ENCODE assay signal across 8 cellular contexts in genomic region chrX:65596270-65596669, GRCh38.
DNase-seq lines count a peak whose midpoint lies in the region; ATAC-seq and TF ChIP-seq lines count a peak whose summit lies in the region.

No MANE protein-coding gene starts in this region.

- peak overlapping the region; percentile 94 for H2AFZ ChIP-seq in Karpas-422 (ENCODE audit: low read length)

- H3K4me2 ChIP-seq in Karpas-422 (ENCODE audit: low read depth, low read length, poor library complexity, severe bottlenecking) = no peak overlapping the region

- intact Hi-C loops in CD4-positive, alpha-beta T cell (cut with DNase I, micrococcal nuclease) = loop anchor here (5.0 to 10.0 kb wide), 2 partner anchors 101 to 519 kb away; no protein-coding TSS in a partner anchor
- intact Hi-C loops in spleen (cut with DNase I; ENCODE audit: low total_unique reads) = loop anchor here (10.0 kb wide), 1 partner anchor 119 kb away; no protein-coding TSS in a partner anchor

- H3K27ac Mint-ChIP-seq in CD4-positive, alpha-beta T cell = peak overlapping the region; percentile 97

- H3K36me3 ChIP-seq in Karpas-422 (ENCODE audit: insufficient read depth, low read length) = no peaks in the 10 kb centered on the region
- H3K36me3 ChIP-seq in spleen = no peaks in the 10 kb centered on the region

- H3K4me3 ChIP-seq in Karpas-422 (ENCODE audit: low read length) (no peak overlapping the region), spleen (no peak overlapping the region)

- no peak for TF ChIP-seq CTCF in CD4-positive, alpha-beta T cell (IDR thresholded peaks at IDR 0.05)
- TF ChIP-seq CTCF in spleen (IDR thresholded peaks at IDR 0.05 in 8 of 11, conservative IDR thresholded peaks at IDR 0.05 in 3 of 11) = no peak

- H3K27me3 Mint-ChIP-seq in CD4-positive, alpha-beta T cell = no peaks in the 10 kb centered on the region

- no peaks in the 10 kb centered on the region for H3K9me3 Mint-ChIP-seq in CD4-positive, alpha-beta T cell

- ATAC-seq in CD4-positive, alpha-beta T cell (ENCODE audit: poor library complexity) = peak; percentile 66
- peak; percentile 68 for ATAC-seq in GM21619 (IDR thresholded peaks at IDR 0.05; ENCODE audit: unreplicated experiment)

- DNase-seq in CD4-positive, alpha-beta T cell = peak in 9 of 10 experiments; percentile 18 to 58 (median 36)
- DNase-seq in Karpas-422 = no peak
- DNase-seq in activated T-cell treated with anti-CD3 and anti-CD28 coated beads for 1 hour (ENCODE audit: low read depth) = peak; percentile 24
- DNase-seq in fibroblast of peridontal ligament (ENCODE audit: extremely low read depth) = peak; percentile 57
- no peak for DNase-seq in spleen
- DNase-seq in 8988T = no peak
- DNase-seq in NCI-H526 (lab: John Stamatoyannopoulos, UW) = no peak

- H3K4me1 Mint-ChIP-seq in CD4-positive, alpha-beta T cell (ENCODE audit: low read depth) = peaks cover 53% of the 10 kb centered on the region

- H3K4me1 ChIP-seq in Karpas-422 (ENCODE audit: low read length) = peaks cover 8% of the 10 kb centered on the region
- H3K4me1 ChIP-seq in spleen = peaks cover 14 to 63% (median 43%) of the 10 kb centered on the region in 6 donors

- peak overlapping the region; percentile 74 for H3K27ac ChIP-seq in CD4-positive, alpha-beta T cell (ENCODE audit: low read depth, low read length)
- no peak overlapping the region for H3K27ac ChIP-seq in Karpas-422 (ENCODE audit: low read length)
- peak overlapping the region; percentile 31 to 89 (median 86) for H3K27ac ChIP-seq in spleen

- CTCF ChIA-PET in CD4-positive, alpha-beta T cell (lab: Charles Lee) = interaction anchor here (0.7 to 1.8 kb wide), 8 partner anchors 9 to 390 kb away, joined by 3 to 7 read pairs (median 4); no protein-coding TSS in a partner anchor

- H4K20me1 ChIP-seq in Karpas-422 (ENCODE audit: insufficient read depth, low read depth, low read length) = no peaks in the 10 kb centered on the region

- H3K9me3 ChIP-seq in CD4-positive, alpha-beta T cell (ENCODE audit: control insufficient read depth, low read length) = no peaks in the 10 kb centered on the region
- H3K9me3 ChIP-seq in Karpas-422 (ENCODE audit: low read length) (no peaks in the 10 kb centered on the region), spleen (no peaks in the 10 kb centered on the region)

- H3K9me2 ChIP-seq in Karpas-422 (replicated peaks; ENCODE audit: insufficient read depth, low read length) = no peaks in the 10 kb centered on the region

- POLR2A ChIA-PET in CD4-positive, alpha-beta T cell (lab: Charles Lee) = interaction anchor here (1.0 to 1.9 kb wide), 5 partner anchors 13 to 102 kb away, joined by 3 to 13 read pairs (median 7); partner anchors contain the start of gene MSN

- no peak for TF ChIP-seq POLR2A in spleen (IDR thresholded peaks at IDR 0.05)

- peak overlapping the region; percentile 63 for H3K4me3 Mint-ChIP-seq in CD4-positive, alpha-beta T cell

- WGBS in spleen, 5 donors = 7 to 35% (median 17%) methylated on average over 1 to 2 of the region's 2 CpGs

- H3K27me3 ChIP-seq in CD4-positive, alpha-beta T cell (ENCODE audit: control insufficient read depth, insufficient read depth, low read length) = no peaks in the 10 kb centered on the region
- H3K27me3 ChIP-seq in Karpas-422 (ENCODE audit: low read length) = no peaks in the 10 kb centered on the region
- H3K27me3 ChIP-seq in spleen (replicated peaks in 1 of 7) = peaks cover 0 to 6% (median 0%) of the 10 kb centered on the region in 7 donors

- no peaks in the 10 kb centered on the region for H3K79me2 ChIP-seq in Karpas-422 (ENCODE audit: low read length)

- no peaks in the 10 kb centered on the region for H3K36me3 Mint-ChIP-seq in CD4-positive, alpha-beta T cell (ENCODE audit: low read depth)

- H3K9ac ChIP-seq in Karpas-422 (ENCODE audit: low read length) = no peak overlapping the region

Comparison
In these comparisons a context has a peak if more than half of its experiments do, and no peak if none do; other contexts are left out.
1. DNase-seq: peak in CD4-positive, alpha-beta T cell (9 of 10), activated T-cell treated with anti-CD3 and anti-CD28 coated beads for 1 hour (single experiment) and fibroblast of peridontal ligament (single experiment); none in Karpas-422 (single experiment), spleen (single experiment), 8988T (single experiment) and NCI-H526 (0 of 2).